In the genomic region with DNA sequence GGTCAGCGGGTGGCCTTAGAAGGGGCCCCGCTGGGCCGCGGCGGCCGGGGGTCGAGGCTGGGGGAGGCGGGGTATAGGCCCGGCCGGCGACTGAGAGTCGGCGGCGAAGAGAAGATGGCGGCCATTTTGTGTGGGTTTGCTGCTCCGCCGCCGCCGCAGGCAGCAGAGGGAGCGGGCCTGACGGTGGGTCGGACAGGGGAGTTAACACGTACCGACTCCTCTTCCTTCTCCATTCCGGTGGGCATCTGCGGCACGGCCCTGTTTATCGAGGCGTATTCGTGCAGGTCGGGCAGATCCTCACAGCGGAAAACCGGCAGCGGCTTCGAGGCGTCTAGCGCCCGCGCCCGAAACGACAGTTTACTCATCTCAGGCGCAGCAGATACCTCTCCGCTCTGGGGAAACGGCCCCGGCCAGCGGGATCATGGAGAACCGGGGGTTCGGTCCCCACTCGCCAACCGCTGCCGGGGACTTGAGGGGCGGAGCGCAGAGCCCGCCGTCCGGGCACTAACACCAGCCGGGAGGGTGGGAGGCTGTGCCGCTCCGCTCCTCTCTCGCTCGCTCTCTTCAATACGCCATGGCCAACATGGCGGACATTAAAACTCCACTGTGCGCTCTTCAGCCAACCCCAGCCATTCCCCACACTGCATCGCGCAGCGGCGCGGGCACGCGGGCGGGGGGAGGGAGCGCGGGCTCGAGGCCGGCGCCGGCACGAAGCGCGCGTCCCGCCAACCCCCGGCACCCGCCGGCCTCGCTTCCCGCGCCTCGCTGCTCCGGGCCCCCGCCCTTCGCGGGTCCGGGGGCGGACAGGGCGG, we compare ENCODE assay signal across 8 cellular contexts. TPM values are rescaled to one million over a fixed set of nuclear protein-coding genes. Genes with fewer than 3 reads are reported as not detected.
DNase-seq lines count a peak whose midpoint lies in the region; ATAC-seq and TF ChIP-seq lines count a peak whose summit lies in the region.

A gene with protein sequence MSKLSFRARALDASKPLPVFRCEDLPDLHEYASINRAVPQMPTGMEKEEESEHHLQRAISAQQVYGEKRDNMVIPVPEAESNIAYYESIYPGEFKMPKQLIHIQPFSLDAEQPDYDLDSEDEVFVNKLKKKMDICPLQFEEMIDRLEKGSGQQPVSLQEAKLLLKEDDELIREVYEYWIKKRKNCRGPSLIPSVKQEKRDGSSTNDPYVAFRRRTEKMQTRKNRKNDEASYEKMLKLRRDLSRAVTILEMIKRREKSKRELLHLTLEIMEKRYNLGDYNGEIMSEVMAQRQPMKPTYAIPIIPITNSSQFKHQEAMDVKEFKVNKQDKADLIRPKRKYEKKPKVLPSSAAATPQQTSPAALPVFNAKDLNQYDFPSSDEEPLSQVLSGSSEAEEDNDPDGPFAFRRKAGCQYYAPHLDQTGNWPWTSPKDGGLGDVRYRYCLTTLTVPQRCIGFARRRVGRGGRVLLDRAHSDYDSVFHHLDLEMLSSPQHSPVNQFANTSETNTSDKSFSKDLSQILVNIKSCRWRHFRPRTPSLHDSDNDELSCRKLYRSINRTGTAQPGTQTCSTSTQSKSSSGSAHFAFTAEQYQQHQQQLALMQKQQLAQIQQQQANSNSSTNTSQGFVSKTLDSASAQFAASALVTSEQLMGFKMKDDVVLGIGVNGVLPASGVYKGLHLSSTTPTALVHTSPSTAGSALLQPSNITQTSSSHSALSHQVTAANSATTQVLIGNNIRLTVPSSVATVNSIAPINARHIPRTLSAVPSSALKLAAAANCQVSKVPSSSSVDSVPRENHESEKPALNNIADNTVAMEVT (minus strand): TSS at position 608 of the 812 bp plus-strand sequence. CDS start 243 bp downstream, at position 365.

- peak within 1 kb of the TSS; percentile 98 for H3K27ac Mint-ChIP-seq in activated naive CD8-positive, alpha-beta T cell treated with anti-CD3 and anti-CD28 coated beads, Interleukin-2, amount 10 ng/mL, durations not matched to agents 7 days and 5 days

- peak within 1 kb of the TSS; percentile 95 for H2BK120ac ChIP-seq in trophoblast cell (ENCODE audit: insufficient read depth, low read length, poor library complexity)

- H2BK5ac ChIP-seq in trophoblast cell (ENCODE audit: low read depth, low read length, poor library complexity) = peak within 1 kb of the TSS; percentile 84

- H3K36me3 ChIP-seq in H7 (replicated peaks; ENCODE audit: control insufficient read depth, insufficient read depth, low read length) = no peaks in the 10 kb centered on the region
- peaks cover 11% of the 10 kb centered on the region; the same call in 1 of the 2 replicates for H3K36me3 ChIP-seq in Loucy (ENCODE audit: insufficient read depth, low read length)
- H3K36me3 ChIP-seq in SU-DHL-6 (ENCODE audit: low read length) = peaks cover 8% of the 10 kb centered on the region; the same call in 1 of the 2 replicates
- H3K36me3 ChIP-seq in trophoblast cell (ENCODE audit: control insufficient read depth in 1 of 2, insufficient read depth in 2 of 2, low read length in 2 of 2) = peaks cover 3 to 5% of the 10 kb centered on the region in 2 experiments
- H3K36me3 ChIP-seq in tibial nerve = no peaks in the 10 kb centered on the region

- H3K23ac ChIP-seq in trophoblast cell (ENCODE audit: low read length) = no peak within 1 kb of the TSS

- H3K18ac ChIP-seq in trophoblast cell (ENCODE audit: low read length) = peak within 1 kb of the TSS; percentile 89

- H3K9ac ChIP-seq in Loucy (ENCODE audit: low read depth, low read length, poor library complexity, severe bottlenecking) (peak within 1 kb of the TSS; percentile 99), SU-DHL-6 (ENCODE audit: low read length) (peak within 1 kb of the TSS; percentile 100), trophoblast cell (ENCODE audit: low read length) (peak within 1 kb of the TSS; percentile 100)

- peak within 1 kb of the TSS; percentile 87 for H3K4me3 Mint-ChIP-seq in activated naive CD8-positive, alpha-beta T cell treated with anti-CD3 and anti-CD28 coated beads, Interleukin-2, amount 10 ng/mL, durations not matched to agents 7 days and 5 days

- peak within 1 kb of the TSS; percentile 85 for H4K12ac ChIP-seq in trophoblast cell (ENCODE audit: low read depth, low read length)

- POLR2A ChIA-PET in activated naive CD8-positive, alpha-beta T cell treated with anti-CD3 and anti-CD28 coated beads, Interleukin-2, amount 10 ng/mL, durations not matched to agents 7 days and 5 days (lab: Charles Lee) = interaction anchor here (0.5 to 2.0 kb wide), 12 partner anchors 11 to 95 kb away, joined by 3 to 12 read pairs (median 4); no protein-coding TSS in a partner anchor

- peak; percentile 81 to 85 for TF ChIP-seq POLR2A in tibial nerve (IDR thresholded peaks at IDR 0.05)

- H3K27me3 Mint-ChIP-seq in activated naive CD8-positive, alpha-beta T cell treated with anti-CD3 and anti-CD28 coated beads, Interleukin-2, amount 10 ng/mL, durations not matched to agents 7 days and 5 days = no peaks in the 10 kb centered on the region

- peaks cover 42% of the 10 kb centered on the region for H3K4me1 Mint-ChIP-seq in activated naive CD8-positive, alpha-beta T cell treated with anti-CD3 and anti-CD28 coated beads, Interleukin-2, amount 10 ng/mL, durations not matched to agents 7 days and 5 days

- DNase-seq in GM04503 (ENCODE audit: low read depth) = peak; percentile 44
- peak; percentile 94 for DNase-seq in H7
- peak; percentile 90 for DNase-seq in activated naive CD8-positive, alpha-beta T cell treated with anti-CD3 and anti-CD28 coated beads, Interleukin-2, amount 10 ng/mL, durations not matched to agents 7 days and 5 days
- peak; percentile 91 for DNase-seq in Right ventricle myocardium superior
- DNase-seq in trophoblast cell = peak; percentile 73 to 89
- DNase-seq in tibial nerve (ENCODE audit: low spot score in 2 of 2) = peak; percentile 67 to 79

- TF ChIP-seq CTCF in Loucy (conservative IDR thresholded peaks at IDR 0.05; ENCODE audit: low read length) (no peak), SU-DHL-6 (IDR thresholded peaks at IDR 0.05; ENCODE audit: insufficient read depth, low read length, poor library complexity, severe bottlenecking) (no peak), tibial nerve (IDR thresholded peaks at IDR 0.05) (peak in 1 of 5 experiments; percentile 20)

- H3K79me1 ChIP-seq in trophoblast cell (ENCODE audit: low read length) = peaks cover 12% of the 10 kb centered on the region

- H3K9me3 Mint-ChIP-seq in activated naive CD8-positive, alpha-beta T cell treated with anti-CD3 and anti-CD28 coated beads, Interleukin-2, amount 10 ng/mL, durations not matched to agents 7 days and 5 days = no peaks in the 10 kb centered on the region

- H3K27ac ChIP-seq in SU-DHL-6 (ENCODE audit: low read depth, low read length) = peak within 1 kb of the TSS; percentile 93
- H3K27ac ChIP-seq in trophoblast cell (ENCODE audit: low read depth, low read length) = peak within 1 kb of the TSS; percentile 92
- peak within 1 kb of the TSS; percentile 97 to 100 (median 100) for H3K27ac ChIP-seq in tibial nerve

- no peaks in the 10 kb centered on the region for H3F3A ChIP-seq in Loucy (ENCODE audit: low read depth)
- peaks cover 10% of the 10 kb centered on the region for H3F3A ChIP-seq in SU-DHL-6 (ENCODE audit: insufficient read depth)

- peak within 1 kb of the TSS; percentile 97 for H3K14ac ChIP-seq in trophoblast cell (ENCODE audit: low read length)

- peak within 1 kb of the TSS; percentile 99 for H4K91ac ChIP-seq in trophoblast cell (ENCODE audit: low read depth, low read length)

- no CpG with 5 or more reads among the region's 97 CpGs for WGBS in trophoblast cell (ENCODE audit: extremely low coverage, insufficient coverage, insufficient read length)
- WGBS in tibial nerve, 2 donors = 0% methylated on average over 45 to 61 of the region's 97 CpGs

- H3K79me2 ChIP-seq in Loucy (ENCODE audit: insufficient read depth, low read length) (peaks cover 90% of the 10 kb centered on the region), SU-DHL-6 (ENCODE audit: insufficient read depth, low read length) (peaks cover 59% of the 10 kb centered on the region), trophoblast cell (ENCODE audit: control insufficient read depth, insufficient read depth, low read length, poor library complexity) (peaks cover 19% of the 10 kb centered on the region)

- ATAC-seq in activated naive CD8-positive, alpha-beta T cell treated with anti-CD3 and anti-CD28 coated beads, Interleukin-2, amount 10 ng/mL, durations not matched to agents 7 days and 5 days (ENCODE audit: low read depth) = peak; percentile 76
- ATAC-seq in Right ventricle myocardium superior (ENCODE audit: poor library complexity) = peak; percentile 94

- H3K36me3 Mint-ChIP-seq in activated naive CD8-positive, alpha-beta T cell treated with anti-CD3 and anti-CD28 coated beads, Interleukin-2, amount 10 ng/mL, durations not matched to agents 7 days and 5 days = peaks cover 12% of the 10 kb centered on the region

- H3K9me2 ChIP-seq in Loucy (replicated peaks; ENCODE audit: low read depth, low read length) (no peaks in the 10 kb centered on the region), SU-DHL-6 (replicated peaks; ENCODE audit: insufficient read depth, low read length) (no peaks in the 10 kb centered on the region)

- H3K4me2 ChIP-seq in Loucy (ENCODE audit: low read depth, low read length, poor library complexity, severe bottlenecking) (peak within 1 kb of the TSS; percentile 85), SU-DHL-6 (ENCODE audit: low read depth, low read length, poor library complexity, severe bottlenecking) (peak within 1 kb of the TSS; percentile 81), trophoblast cell (ENCODE audit: low read length) (peak within 1 kb of the TSS; percentile 95)

- H3K27me3 ChIP-seq in H7 (ENCODE audit: control insufficient read depth, insufficient read depth, low read length) (no peaks in the 10 kb centered on the region), Loucy (ENCODE audit: insufficient read depth, low read length, poor library complexity, severe bottlenecking) (no peaks in the 10 kb centered on the region), SU-DHL-6 (ENCODE audit: low read length) (no peaks in the 10 kb centered on the region), trophoblast cell (ENCODE audit: insufficient read depth, low read length) (no peaks in the 10 kb centered on the region), tibial nerve (no peaks in the 10 kb centered on the region)

- H3K9me3 ChIP-seq in Loucy (ENCODE audit: insufficient read depth, low read depth, low read length) = no peaks in the 10 kb centered on the region
- no peaks in the 10 kb centered on the region for H3K9me3 ChIP-seq in SU-DHL-6 (ENCODE audit: insufficient read depth, low read length)
- H3K9me3 ChIP-seq in trophoblast cell (ENCODE audit: insufficient read depth, low read depth, low read length) = no peaks in the 10 kb centered on the region
- H3K9me3 ChIP-seq in tibial nerve = no peaks in the 10 kb centered on the region

- peak within 1 kb of the TSS; percentile 84 for H3K4ac ChIP-seq in trophoblast cell (ENCODE audit: low read depth, low read length)

- H2AFZ ChIP-seq in Loucy (ENCODE audit: low read length) (peak within 1 kb of the TSS; percentile 87), SU-DHL-6 (ENCODE audit: low read depth, low read length, severe bottlenecking) (peak within 1 kb of the TSS; percentile 82), trophoblast cell (ENCODE audit: insufficient read depth, low read length, poor library complexity) (peak within 1 kb of the TSS; percentile 74)

- H4K8ac ChIP-seq in trophoblast cell (ENCODE audit: low read depth, low read length) = peak within 1 kb of the TSS; percentile 90

- H3K4me3 ChIP-seq in H7 (ENCODE audit: insufficient read depth, low read depth, low read length) (peak within 1 kb of the TSS; percentile 96), Loucy (ENCODE audit: low read length, poor library complexity, severe bottlenecking) (peak within 1 kb of the TSS; percentile 80), SU-DHL-6 (ENCODE audit: insufficient read depth, low read length, poor library complexity, severe bottlenecking) (peak within 1 kb of the TSS; percentile 73), trophoblast cell (ENCODE audit: low read depth, low read length) (peak within 1 kb of the TSS; percentile 85), tibial nerve (peak within 1 kb of the TSS; percentile 82 to 97 (median 90))

- peak within 1 kb of the TSS; percentile 51 for H2AK5ac ChIP-seq in trophoblast cell (ENCODE audit: low read length)

- peaks cover 55% of the 10 kb centered on the region for H4K20me1 ChIP-seq in Loucy (ENCODE audit: insufficient read depth, low read length, poor library complexity, severe bottlenecking)
- H4K20me1 ChIP-seq in SU-DHL-6 (ENCODE audit: low read depth, low read length) = no peaks in the 10 kb centered on the region

- peaks cover 61% of the 10 kb centered on the region for H3K4me1 ChIP-seq in Loucy (ENCODE audit: insufficient read depth, low read length, poor library complexity, severe bottlenecking)
- H3K4me1 ChIP-seq in trophoblast cell (ENCODE audit: control insufficient read depth in 1 of 2, insufficient read depth in 2 of 2, low read length in 2 of 2) = peaks cover 2 to 5% of the 10 kb centered on the region in 2 experiments
- H3K4me1 ChIP-seq in tibial nerve = peaks cover 0 to 79% (median 27%) of the 10 kb centered on the region in 4 donors

- intact Hi-C loops in Right ventricle myocardium superior (cut with DNase I) = loop anchor here (5.0 kb wide), 1 partner anchor 89 kb away; no protein-coding TSS in a partner anchor

- peak in 1 of 2 donors; percentile 93 for TF ChIP-seq EP300 in tibial nerve (IDR thresholded peaks at IDR 0.05)

- no peak within 1 kb of the TSS for H2BK12ac ChIP-seq in trophoblast cell (ENCODE audit: low read length)

RNA-seq across cellular contexts. Expression of the gene that starts here (rescaled TPM):
- total RNA-seq in H7 (2014; rRNA removed; shearing (Covaris generic)) = 9.2 and 17.5 TPM in 2 replicates
- total RNA-seq in activated naive CD8-positive, alpha-beta T cell treated with anti-CD3 and anti-CD28 coated beads, Interleukin-2, amount 10 ng/mL, durations not matched to agents 7 days and 5 days = 10 to 100 TPM; 58.7 to 65.3 TPM
- total RNA-seq in Right ventricle myocardium superior = 17.3 TPM
- 20.2 and 21.7 TPM in 2 replicates for polyA plus RNA-seq in trophoblast cell (2013)
- 10 to 100 TPM; 47.5 to 72.8 (median 62.7) TPM for total RNA-seq in tibial nerve

Comparison
In these comparisons a context has a peak if more than half of its experiments do, and no peak if none do; other contexts are left out.
1. Peak in every context shown above with its lines: DNase-seq, ATAC-seq, H3K4me3 ChIP-seq and H3K27ac ChIP-seq.
2. DNase-seq: peak in every context shown above with its lines; median percentile 94 in H7; 91 in Right ventricle myocardium superior; 90 in activated naive CD8-positive, alpha-beta T cell treated with anti-CD3 and anti-CD28 coated beads, Interleukin-2, amount 10 ng/mL, durations not matched to agents 7 days and 5 days; 81 in trophoblast cell; 73 in tibial nerve; 44 in GM04503.